Comparison of ENCODE assay signal across 8 cellular contexts in genomic region chr14:67514650-67515385, GRCh38. TPM values are rescaled to one million over a fixed set of nuclear protein-coding genes. Genes with fewer than 3 reads are reported as not detected.
DNase-seq lines count a peak whose midpoint lies in the region; ATAC-seq, FAIRE-seq and TF ChIP-seq lines count a peak whose summit lies in the region.

No MANE protein-coding gene starts in this region.

- H3K4me2 ChIP-seq in HepG2 (ENCODE audit: low read depth, low read length), result peak overlapping the region; percentile 82

- ATAC-seq in GM18907 (IDR thresholded peaks at IDR 0.05; ENCODE audit: unreplicated experiment), result peak; percentile 41
- ATAC-seq in HepG2, result peak; percentile 66
- ATAC-seq in GM18520 (IDR thresholded peaks at IDR 0.05; ENCODE audit: unreplicated experiment), result no peak

- POLR2A ChIA-PET in HepG2 (lab: Yijun Ruan, JAX), result no interaction called here

- no peak for TF ChIP-seq EP300 in HepG2 (IDR thresholded peaks at IDR 0.05; ENCODE audit: low read depth in 2 of 2, low read length in 2 of 2)
- no peak for TF ChIP-seq EP300 in HepG2 (CRISPR knock-in tag; IDR thresholded peaks at IDR 0.05; ENCODE audit: borderline replicate concordance)

- peak overlapping the region; percentile 37; the same call in 1 of the 2 replicates for H3K9ac ChIP-seq in HepG2 (ENCODE audit: insufficient read depth, low read depth, low read length)

- H3K27me3 ChIP-seq in ACC112 (ENCODE audit: insufficient read depth, low read length) (peaks cover 41% of the 10 kb centered on the region), HepG2 (ENCODE audit: control insufficient read depth in 1 of 2, insufficient read depth in 2 of 2, low read length in 2 of 2) (peaks cover 6 to 75% of the 10 kb centered on the region in 2 experiments)

- TF ChIP-seq RAD21 in HepG2 (CRISPR knock-in tag; IDR thresholded peaks at IDR 0.05), result no peak

- no peak for FAIRE-seq in HepG2 (lab: Jason Lieb, UNC)

- H4K20me1 ChIP-seq in HepG2 (ENCODE audit: insufficient read depth, low read length), result no peaks in the 10 kb centered on the region

- H3K36me3 ChIP-seq in ACC112 (ENCODE audit: insufficient read depth, low read length) (no peaks in the 10 kb centered on the region), HepG2 (replicated peaks in 1 of 2; ENCODE audit: control insufficient read depth in 1 of 2, insufficient read depth in 2 of 2, low read length in 2 of 2) (no peaks in the 10 kb centered on the region)

- 3% methylated on average over 6 of the region's 75 CpGs for WGBS in HepG2 (ENCODE audit: low lambda C conversion rate)

- peak overlapping the region; percentile 85 for H2AFZ ChIP-seq in ACC112 (ENCODE audit: low read length, unreplicated experiment)
- no peak overlapping the region for H2AFZ ChIP-seq in HepG2 (ENCODE audit: low read length)

- H3K4me1 ChIP-seq in ACC112 (ENCODE audit: control insufficient read depth, insufficient read depth, low read length, unreplicated experiment), result peaks cover 8% of the 10 kb centered on the region
- peaks cover 25% of the 10 kb centered on the region for H3K4me1 ChIP-seq in HepG2 (ENCODE audit: insufficient read depth, low read length)

- CTCF ChIA-PET in HepG2 (lab: Yijun Ruan, JAX; ENCODE audit: low intra/inter-chr PET ratio, low total read pairs), result no interaction called here

- H3K4me3 ChIP-seq in ACC112 (ENCODE audit: low read depth, low read length), result peak overlapping the region; percentile 92
- peak overlapping the region; percentile 55 for H3K4me3 ChIP-seq in Jurkat, Clone E6-1 (ENCODE audit: low read length)
- peak overlapping the region; percentile 73 to 77 (median 76) for H3K4me3 ChIP-seq in HepG2 (replicated peaks in 1 of 3; ENCODE audit: insufficient read depth in 1 of 3, low read depth in 2 of 3, low read length in 3 of 3)

- no TSS peak for BruUV-seq in HepG2 (replicated peaks; lab: Mats Ljungman, UMichigan)

- in situ Hi-C loops in HepG2 (cut with HindIII; ENCODE audit: extremely low pct_ligation_motif_present, low pct_unique_long_range_greater_than_20kb), result no loop called here

- DNase-seq in Jurkat, Clone E6-1 (ENCODE audit: low read depth, low spot score), result no peak
- peak; percentile 43 for DNase-seq in activated CD4-positive, CD25-positive, alpha-beta regulatory T cell treated with anti-CD3 and anti-CD28 coated beads, Interleukin-2, amount 50 U/mL, for 72 hours
- DNase-seq in dedifferentiated amniotic fluid mesenchymal stem cell (ENCODE audit: extremely low spot score), result peak; percentile 29
- DNase-seq in HepG2 (ENCODE audit: low spot score), result no peak
- DNase-seq in stimulated activated CD4-positive, alpha-beta T cell treated with anti-CD3 and anti-CD28 coated beads, Interleukin-4, amount 100 ng/mL, for 48 hours (ENCODE audit: low read depth in 2 of 2), result peak; percentile 6 to 15

- no peak overlapping the region for H3K27ac ChIP-seq in ACC112 (ENCODE audit: low read depth, low read length)
- H3K27ac ChIP-seq in HepG2 (ENCODE audit: extremely low read length, insufficient read depth, low read length), result no peak overlapping the region

- no peaks in the 10 kb centered on the region for H3K79me2 ChIP-seq in ACC112 (ENCODE audit: control insufficient read depth, insufficient read depth, low read length, unreplicated experiment)
- H3K79me2 ChIP-seq in HepG2 (ENCODE audit: insufficient read depth, low read length), result no peaks in the 10 kb centered on the region

- no peak for TF ChIP-seq CTCF in HepG2 (CRISPR knock-in tag; IDR thresholded peaks at IDR 0.05)

- H3K9me3 ChIP-seq in HepG2 (ENCODE audit: low read length), result no peaks in the 10 kb centered on the region

- intact Hi-C loops in HepG2 (cut with micrococcal nuclease; ENCODE audit: unreplicated experiment), result no loop called here

- TF ChIP-seq POLR2A in HepG2 (IDR thresholded peaks at IDR 0.05; ENCODE audit: insufficient read depth in 1 of 2, low read depth in 2 of 2, low read length in 2 of 2), result no peak

TF ChIP-seq in HepG2, 621 proteins besides CTCF, POLR2A, EP300 and RAD21 (continues in another document):
- TF ChIP-seq ZNF563 (CRISPR knock-in tag; IDR thresholded peaks at IDR 0.05) (peak; percentile 47; the same call in 1 of the 2 replicates), KMT2A (CRISPR knock-in tag; IDR thresholded peaks at IDR 0.05) (0 out of 2 replicates have a peak, but pooled peaks have one; percentile 37), PTBP1 (IDR thresholded peaks at IDR 0.05; ENCODE audit: low read depth, low read length, poor library complexity, severe bottlenecking) (no peak), ZC3H4 (CRISPR knock-in tag; IDR thresholded peaks at IDR 0.05; ENCODE audit: borderline replicate concordance) (no peak), ZBTB2 (CRISPR knock-in tag; IDR thresholded peaks at IDR 0.05; ENCODE audit: low read depth) (peak; percentile 36; the same call in 1 of the 2 replicates), FIP1L1 (IDR thresholded peaks at IDR 0.05; ENCODE audit: borderline replicate concordance, insufficient read depth, low read depth, low read length) (no peak), MIXL1 (CRISPR knock-in tag; IDR thresholded peaks at IDR 0.05) (no peak), HNRNPK (IDR thresholded peaks at IDR 0.05; ENCODE audit: low read depth, low read length, poor library complexity, severe bottlenecking) (peak; percentile 47), KDM5B (CRISPR knock-in tag; IDR thresholded peaks at IDR 0.05; ENCODE audit: borderline replicate concordance) (peak; percentile 63; the same call in 1 of the 2 replicates), CCDC6 (CRISPR knock-in tag; IDR thresholded peaks at IDR 0.05) (peak; percentile 64; the same call in 1 of the 2 replicates)

RNA-seq across cellular contexts. Expression of gene PLEKHH1, which starts 18.3 kb away (rescaled TPM):
- polyA plus RNA-seq in Jurkat, Clone E6-1 (2012; ENCODE audit: insufficient read depth, insufficient read length), result 4.1 TPM
- total RNA-seq in HepG2 (2016; rRNA removed; fragmentation: Illumina TruSeq; extraction: Trizol), result 4.8 and 8.6 TPM in 2 replicates
- 3.3 and 4.8 TPM in 2 replicates for total RNA-seq in HepG2 (2016; cell fraction: cytosol; rRNA removed; fragmentation: Illumina TruSeq; extraction: Trizol; ENCODE audit: low read depth)
- 4.6 and 7.6 TPM in 2 replicates for total RNA-seq in HepG2 (2016; cell fraction: insoluble cytoplasmic fraction; rRNA removed; fragmentation: Illumina TruSeq; extraction: Trizol)
- total RNA-seq in HepG2 (2016; cell fraction: membrane; rRNA removed; fragmentation: Illumina TruSeq; extraction: Trizol), result 3.6 and 3.9 TPM in 2 replicates
- total RNA-seq in HepG2 (2016; cell fraction: nucleus; rRNA removed; fragmentation: Illumina TruSeq; extraction: Trizol), result 12.0 and 12.8 TPM in 2 replicates
- polyA plus RNA-seq in HepG2 (2011; rRNA removed), result 15.4 and 15.8 TPM in 2 replicates
- polyA plus RNA-seq in HepG2 (2011; cell fraction: cytosol; rRNA removed), result 5.2 and 5.8 TPM in 2 replicates
- polyA plus RNA-seq in HepG2 (2011; cell fraction: nucleus; rRNA removed), result 49.9 and 50.8 TPM in 2 replicates
- polyA plus RNA-seq in HepG2 (2012), result 7.8 and 9.0 TPM in 2 replicates
- polyA plus RNA-seq in HepG2 (2016; cell fraction: cytosol; fragmentation: Illumina TruSeq; extraction: Trizol; ENCODE audit: low read depth), result 0.53 and 0.76 TPM in 2 replicates
- 4.0 and 7.4 TPM in 2 replicates for polyA plus RNA-seq in HepG2 (2016; cell fraction: insoluble cytoplasmic fraction; fragmentation: Illumina TruSeq; extraction: Trizol; ENCODE audit: low read depth)
- 1.5 TPM in 2 replicates for polyA plus RNA-seq in HepG2 (2016; cell fraction: membrane; fragmentation: Illumina TruSeq; extraction: Trizol; ENCODE audit: low read depth)
- polyA plus RNA-seq in HepG2 (2016; cell fraction: nucleus; fragmentation: Illumina TruSeq; extraction: Trizol; ENCODE audit: insufficient read depth, low read depth), result 35.8 and 36.7 TPM in 2 replicates
- 14.0 and 15.2 TPM in 2 replicates for polyA minus RNA-seq in HepG2 (2011; rRNA and poly(A)+ RNA removed; ENCODE audit: low replicate concordance)
- polyA minus RNA-seq in HepG2 (2011; cell fraction: cytosol; rRNA and poly(A)+ RNA removed), result 4.4 and 6.2 TPM in 2 replicates
- 22.7 and 29.6 TPM in 2 replicates for polyA minus RNA-seq in HepG2 (2011; cell fraction: nucleus; rRNA and poly(A)+ RNA removed)

RNA-seq across cellular contexts. Expression of gene TMEM229B, which starts 26.3 kb away (rescaled TPM):
- 3.8 TPM for polyA plus RNA-seq in Jurkat, Clone E6-1 (2012; ENCODE audit: insufficient read depth, insufficient read length)
- 0.93 and 1.1 TPM in 2 replicates for total RNA-seq in HepG2 (2016; rRNA removed; fragmentation: Illumina TruSeq; extraction: Trizol)
- total RNA-seq in HepG2 (2016; cell fraction: cytosol; rRNA removed; fragmentation: Illumina TruSeq; extraction: Trizol; ENCODE audit: low read depth), result 0.10 and 0.26 TPM in 2 replicates
- total RNA-seq in HepG2 (2016; cell fraction: insoluble cytoplasmic fraction; rRNA removed; fragmentation: Illumina TruSeq; extraction: Trizol), result 0.62 and 1.1 TPM in 2 replicates
- 0.46 and 0.55 TPM in 2 replicates for total RNA-seq in HepG2 (2016; cell fraction: membrane; rRNA removed; fragmentation: Illumina TruSeq; extraction: Trizol)
- 0.47 and 0.75 TPM in 2 replicates for total RNA-seq in HepG2 (2016; cell fraction: nucleus; rRNA removed; fragmentation: Illumina TruSeq; extraction: Trizol)
- polyA plus RNA-seq in HepG2 (2011; rRNA removed), result 0.69 and 1.6 TPM in 2 replicates
- polyA plus RNA-seq in HepG2 (2011; cell fraction: cytosol; rRNA removed), result 0.97 and 1.3 TPM in 2 replicates
- polyA plus RNA-seq in HepG2 (2011; cell fraction: nucleus; rRNA removed), result 0.92 and 1.5 TPM in 2 replicates
- 0.59 and 2.0 TPM in 2 replicates for polyA plus RNA-seq in HepG2 (2012)
- 0.05 and 0.12 TPM in 2 replicates for polyA plus RNA-seq in HepG2 (2016; cell fraction: cytosol; fragmentation: Illumina TruSeq; extraction: Trizol; ENCODE audit: low read depth)
- 0.37 and 1.0 TPM in 2 replicates for polyA plus RNA-seq in HepG2 (2016; cell fraction: insoluble cytoplasmic fraction; fragmentation: Illumina TruSeq; extraction: Trizol; ENCODE audit: low read depth)
- polyA plus RNA-seq in HepG2 (2016; cell fraction: membrane; fragmentation: Illumina TruSeq; extraction: Trizol; ENCODE audit: low read depth), result 0.29 and 0.74 TPM in 2 replicates
- 0.71 and 1.0 TPM in 2 replicates for polyA plus RNA-seq in HepG2 (2016; cell fraction: nucleus; fragmentation: Illumina TruSeq; extraction: Trizol; ENCODE audit: insufficient read depth, low read depth)
- polyA minus RNA-seq in HepG2 (2011; rRNA and poly(A)+ RNA removed; ENCODE audit: low replicate concordance), result 0.19 and 7.1 TPM in 2 replicates
- polyA minus RNA-seq in HepG2 (2011; cell fraction: cytosol; rRNA and poly(A)+ RNA removed), result 0.44 and 1.3 TPM in 2 replicates
- 3.2 and 4.6 TPM in 2 replicates for polyA minus RNA-seq in HepG2 (2011; cell fraction: nucleus; rRNA and poly(A)+ RNA removed)

Comparison
In these comparisons a context has a peak if more than half of its experiments do, and no peak if none do; other contexts are left out.
1. DNase-seq: peak in activated CD4-positive, CD25-positive, alpha-beta regulatory T cell treated with anti-CD3 and anti-CD28 coated beads, Interleukin-2, amount 50 U/mL, for 72 hours (single experiment), dedifferentiated amniotic fluid mesenchymal stem cell (single experiment) and stimulated activated CD4-positive, alpha-beta T cell treated with anti-CD3 and anti-CD28 coated beads, Interleukin-4, amount 100 ng/mL, for 48 hours (2 of 2); none in Jurkat, Clone E6-1 (single experiment) and HepG2 (single experiment).
2. Peak in every context shown above with its lines, with median percentiles within 50 percentile points of each other: H3K4me3 ChIP-seq.